1 cellular context compared by ENCODE assay signal in genomic region chr1:160284782-160285344, GRCh38.
TF ChIP-seq lines count a peak whose summit lies in the region.

Gene PEX19, minus strand, starts transcription at chr1:160285133. Its CDS starts 9 bp downstream, at chr1:160285124.

TF ChIP-seq in HCT116, 20 proteins besides CTCF, POLR2A, EP300 and RAD21 (continued from another document):
- TF ChIP-seq REST (IDR thresholded peaks at IDR 0.05; ENCODE audit: low read depth) (no peak), ZFX (IDR thresholded peaks at IDR 0.05) (no peak), EZH2 (IDR thresholded peaks at IDR 0.05) (no peak), ATF3 (IDR thresholded peaks at IDR 0.05) (no peak), TCF7L2 (IDR thresholded peaks at IDR 0.05; ENCODE audit: borderline replicate concordance, extremely low read depth, insufficient read depth, insufficient read length) (no peak), ZNF274 (IDR thresholded peaks at IDR 0.05; ENCODE audit: low read depth, low read length) (no peak)
